ENCODE assay signal across 1 cellular context in genomic region chr2:48249631-48250473, GRCh38.
A peak's percentile ranks its signal among the peaks of the same experiment; 100 is the strongest.
TF ChIP-seq lines count a peak whose summit lies in the region.

No MANE protein-coding gene starts in this region.

TF ChIP-seq in liver, 16 proteins besides CTCF, POLR2A, EP300 and RAD21 (continued from another document):
- TF ChIP-seq REST (IDR thresholded peaks at IDR 0.05) (peak; percentile 78), SP1 (IDR thresholded peaks at IDR 0.05) (peak; percentile 88), JUND (IDR thresholded peaks at IDR 0.05) (peak; percentile 53 to 82), NR2F2 (IDR thresholded peaks at IDR 0.05) (no peak)
